In the genomic region with DNA sequence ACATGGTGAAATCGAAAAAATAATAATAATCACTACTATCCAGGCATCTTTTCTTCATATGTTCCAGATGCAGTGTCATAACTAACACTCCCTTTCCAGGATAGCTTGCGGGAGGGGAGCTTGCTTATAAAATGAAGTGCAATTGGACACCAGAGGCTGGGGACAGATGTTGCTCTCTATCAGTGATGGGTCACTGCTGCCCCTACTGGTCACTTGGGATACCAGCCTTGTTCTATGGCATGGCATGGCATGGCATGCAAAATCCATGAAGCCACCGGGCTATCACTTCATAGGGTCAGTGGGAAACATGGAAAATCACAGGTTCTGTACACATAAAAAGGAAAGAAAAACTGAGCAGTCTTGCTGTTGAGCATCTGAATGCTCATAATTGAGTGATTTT, we compare ENCODE assay signal across 8 cellular contexts.
DNase-seq lines count a peak whose midpoint lies in the region; ATAC-seq and TF ChIP-seq lines count a peak whose summit lies in the region.

No MANE protein-coding gene starts in this region.

- CTCF ChIA-PET in MCF 10A (lab: Yijun Ruan, JAX) (interaction anchor here (0.6 to 1.4 kb wide), 7 partner anchors 10 to 1442 kb away, joined by 3 to 4 read pairs (median 3); no protein-coding TSS in a partner anchor), HCT116 (lab: Charles Lee) (interaction anchor here (0.6 to 0.8 kb wide), 3 partner anchors 9 to 390 kb away, joined by 3 to 4 read pairs (median 3); partner anchors contain the start of gene GLRA2), OCI-LY7 (lab: Charles Lee; ENCODE audit: unreplicated experiment) (no interaction called here)

- H3K4me2 ChIP-seq in HCT116 (ENCODE audit: low read length) = no peak overlapping the region
- H3K4me2 ChIP-seq in OCI-LY7 (ENCODE audit: low read length) = no peak overlapping the region

- H3K36me3 ChIP-seq in breast epithelium (no peaks in the 10 kb centered on the region), HCT116 (ENCODE audit: control insufficient read depth in 1 of 2, insufficient read depth in 2 of 2, low read length in 2 of 2) (no peaks in the 10 kb centered on the region), OCI-LY7 (ENCODE audit: insufficient read depth, low read length) (no peaks in the 10 kb centered on the region), colonic mucosa (no peaks in the 10 kb centered on the region)

- no peak for TF ChIP-seq POLR2A in breast epithelium (IDR thresholded peaks at IDR 0.05)
- TF ChIP-seq POLR2A in HCT116 (IDR thresholded peaks at IDR 0.05; ENCODE audit: borderline replicate concordance, extremely low read depth, insufficient read depth, insufficient read length) = no peak

- H3K27me3 Mint-ChIP-seq in MCF 10A (ENCODE audit: insufficient read depth, unreplicated experiment) (peaks cover 23% of the 10 kb centered on the region), progenitor cell of endocrine pancreas (no peaks in the 10 kb centered on the region)

- RAD21 ChIA-PET in HCT116 (lab: Charles Lee; ENCODE audit: low non-redundant PET in 1 of 2, low total read pairs in 2 of 2, uncharacterized antibody in 2 of 2, unreplicated experiment in 2 of 2) = no interaction called here

- peak; percentile 74 for DNase-seq in MCF 10A (ENCODE audit: unreplicated experiment)
- no peak for DNase-seq in breast epithelium (ENCODE audit: low spot score in 2 of 2)
- DNase-seq in HCT116 (ENCODE audit: low read depth, low spot score) = peak; percentile 34
- peak; percentile 19 for DNase-seq in OCI-LY7 (ENCODE audit: low spot score)
- DNase-seq in colonic mucosa = peak; percentile 46
- no peak for DNase-seq in progenitor cell of endocrine pancreas (ENCODE audit: low spot score, unreplicated experiment)
- DNase-seq in cerebellum (ENCODE audit: low spot score) = no peak

- peak; percentile 59 for TF ChIP-seq RAD21 in HCT116 (IDR thresholded peaks at IDR 0.05; ENCODE audit: low read depth)

- H3K4me1 Mint-ChIP-seq in MCF 10A (ENCODE audit: insufficient read depth, unreplicated experiment) = no peaks in the 10 kb centered on the region
- H3K4me1 Mint-ChIP-seq in progenitor cell of endocrine pancreas (ENCODE audit: low read depth) = no peaks in the 10 kb centered on the region

- H3K27ac Mint-ChIP-seq in MCF 10A (ENCODE audit: low read depth, unreplicated experiment) (no peak overlapping the region), progenitor cell of endocrine pancreas (no peak overlapping the region)

- H3K27me3 ChIP-seq in breast epithelium = peaks cover 0 to 19% of the 10 kb centered on the region in 2 donors
- no peaks in the 10 kb centered on the region for H3K27me3 ChIP-seq in HCT116 (ENCODE audit: insufficient read depth, low read length)
- H3K27me3 ChIP-seq in colonic mucosa = no peaks in the 10 kb centered on the region

- H3K9me3 Mint-ChIP-seq in MCF 10A (ENCODE audit: unreplicated experiment) (no peaks in the 10 kb centered on the region), progenitor cell of endocrine pancreas (ENCODE audit: low read depth) (peaks cover 16% of the 10 kb centered on the region)

- no peaks in the 10 kb centered on the region for H3K79me2 ChIP-seq in HCT116 (ENCODE audit: insufficient read depth, low read length)
- H3K79me2 ChIP-seq in OCI-LY7 (ENCODE audit: insufficient read depth, low read depth, low read length) = no peaks in the 10 kb centered on the region

- H3K9ac ChIP-seq in HCT116 (ENCODE audit: low read length) (no peak overlapping the region), colonic mucosa (ENCODE audit: low read depth in 2 of 2, low read length in 2 of 2) (no peak overlapping the region)

- H3K4me1 ChIP-seq in breast epithelium (no peaks in the 10 kb centered on the region), HCT116 (ENCODE audit: control insufficient read depth in 1 of 2, insufficient read depth in 2 of 2, low read length in 2 of 2) (no peaks in the 10 kb centered on the region), OCI-LY7 (ENCODE audit: insufficient read depth, low read length, poor library complexity, severe bottlenecking) (no peaks in the 10 kb centered on the region), colonic mucosa (no peaks in the 10 kb centered on the region)

- H2AFZ ChIP-seq in HCT116 (ENCODE audit: low read depth, low read length, poor library complexity, severe bottlenecking) = no peak overlapping the region
- no peak overlapping the region for H2AFZ ChIP-seq in OCI-LY7 (ENCODE audit: low read length)

- H4K20me1 ChIP-seq in HCT116 (ENCODE audit: insufficient read depth) (no peaks in the 10 kb centered on the region), OCI-LY7 (ENCODE audit: insufficient read depth, low read length) (no peaks in the 10 kb centered on the region)

- BruUV-seq in MCF 10A (replicated peaks; lab: Mats Ljungman, UMichigan) = no TSS peak
- no TSS peak for BruUV-seq in HCT116 (replicated peaks; lab: Mats Ljungman, UMichigan)
- BruUV-seq in OCI-LY7 (replicated peaks; lab: Mats Ljungman, UMichigan) = no TSS peak

- no peak overlapping the region for H3K4me3 ChIP-seq in breast epithelium
- H3K4me3 ChIP-seq in HCT116 (replicated peaks in 1 of 2; ENCODE audit: low read depth in 1 of 2, low read length in 2 of 2) = no peak overlapping the region
- H3K4me3 ChIP-seq in OCI-LY7 (ENCODE audit: low read depth, low read length, poor library complexity, severe bottlenecking) = no peak overlapping the region
- no peak overlapping the region for H3K4me3 ChIP-seq in colonic mucosa

- no peak overlapping the region for H3K27ac ChIP-seq in breast epithelium
- no peak overlapping the region for H3K27ac ChIP-seq in HCT116 (ENCODE audit: low read depth, low read length)
- H3K27ac ChIP-seq in OCI-LY7 (ENCODE audit: low read depth, low read length, poor library complexity, severe bottlenecking) = no peak overlapping the region
- no peak overlapping the region for H3K27ac ChIP-seq in colonic mucosa

- intact Hi-C loops in MCF 10A (cut with micrococcal nuclease) (loop anchor here (1.0 to 5.0 kb wide), 2 partner anchors 170 to 602 kb away; partner anchors contain the start of gene GLRA2), breast epithelium (cut with DNase I; ENCODE audit: low total_unique reads) (no loop called here), HCT116 (cut with micrococcal nuclease) (loop anchor here (5.0 kb wide), 1 partner anchor 600 kb away; no protein-coding TSS in a partner anchor), OCI-LY7 (cut with micrococcal nuclease; ENCODE audit: unreplicated experiment) (no loop called here), colonic mucosa (cut with DNase I) (no loop called here)

- TF ChIP-seq CTCF in MCF 10A (IDR thresholded peaks at IDR 0.05; ENCODE audit: unreplicated experiment) (peak; percentile 53), breast epithelium (IDR thresholded peaks at IDR 0.05) (peak in 1 of 3 donors; percentile 9), HCT116 (IDR thresholded peaks at IDR 0.05 in 2 of 3, conservative IDR thresholded peaks at IDR 0.05 in 1 of 3; ENCODE audit: borderline replicate concordance in 1 of 3, insufficient read depth in 1 of 3, low read depth in 2 of 3, low read length in 2 of 3) (peak; percentile 9 to 70 (median 67); a peak in 4 of 6 replicates), OCI-LY7 (conservative IDR thresholded peaks at IDR 0.05; ENCODE audit: low read length) (peak; percentile 69), colonic mucosa (IDR thresholded peaks at IDR 0.05) (peak; percentile 63), progenitor cell of endocrine pancreas (IDR thresholded peaks at IDR 0.05; ENCODE audit: unreplicated experiment) (peak; percentile 45)

- H3K9me2 ChIP-seq in HCT116 (ENCODE audit: insufficient read depth) = no peaks in the 10 kb centered on the region
- H3K9me2 ChIP-seq in OCI-LY7 (ENCODE audit: insufficient read depth, low read length) = no peaks in the 10 kb centered on the region

- H3K36me3 Mint-ChIP-seq in MCF 10A (ENCODE audit: insufficient read depth, unreplicated experiment) (no peaks in the 10 kb centered on the region), progenitor cell of endocrine pancreas (ENCODE audit: insufficient read depth) (no peaks in the 10 kb centered on the region)

- no peaks in the 10 kb centered on the region for H3K9me3 ChIP-seq in breast epithelium
- H3K9me3 ChIP-seq in HCT116 (ENCODE audit: control insufficient read depth in 1 of 2, insufficient read depth in 1 of 2, low read depth in 1 of 2, low read length in 2 of 2) = no peaks in the 10 kb centered on the region
- no peaks in the 10 kb centered on the region for H3K9me3 ChIP-seq in OCI-LY7 (ENCODE audit: low read length)
- no peaks in the 10 kb centered on the region for H3K9me3 ChIP-seq in colonic mucosa

- ATAC-seq in HCT116 = peak; percentile 98
- no peak for ATAC-seq in HG02884 (IDR thresholded peaks at IDR 0.05; ENCODE audit: unreplicated experiment)

- POLR2A ChIA-PET in MCF 10A (lab: Yijun Ruan, JAX) = no interaction called here
- POLR2A ChIA-PET in HCT116 (lab: Charles Lee) = no interaction called here
- POLR2A ChIA-PET in OCI-LY7 (lab: Charles Lee) = no interaction called here

- H3K4me3 Mint-ChIP-seq in MCF 10A (ENCODE audit: unreplicated experiment) (no peak overlapping the region), progenitor cell of endocrine pancreas (ENCODE audit: low read depth) (no peak overlapping the region)

TF ChIP-seq in HCT116, 20 proteins besides CTCF, POLR2A, EP300 and RAD21:
- TF ChIP-seq EZH2 (IDR thresholded peaks at IDR 0.05) (no peak), CBX3 (IDR thresholded peaks at IDR 0.05; ENCODE audit: low read depth) (no peak), SP1 (IDR thresholded peaks at IDR 0.05; ENCODE audit: low read depth) (no peak)
TF ChIP-seq in HCT116: peak in this region for 0.

Comparison
In these comparisons a context has a peak if more than half of its experiments do, and no peak if none do; other contexts are left out.
1. DNase-seq: peak in MCF 10A (single experiment), HCT116 (single experiment), OCI-LY7 (single experiment) and colonic mucosa (single experiment); none in breast epithelium (0 of 2), progenitor cell of endocrine pancreas (single experiment) and cerebellum (single experiment).
2. intact Hi-C loops: an anchor here in MCF 10A (1.0 to 5.0 kb wide) and HCT116 (5.0 kb wide); none called in breast epithelium, OCI-LY7 and colonic mucosa.